22 cellular contexts compared by ENCODE assay signal in genomic region chr4:7924163-7924562, GRCh38. TPM values are rescaled to one million over a fixed set of nuclear protein-coding genes. Genes with fewer than 3 reads are reported as not detected.
DNase-seq lines count a peak whose midpoint lies in the region; ATAC-seq, FAIRE-seq and TF ChIP-seq lines count a peak whose summit lies in the region.
"Had no signal": no experiment of that assay in that cellular context is flagged by ENCODE, and none has a peak within 500 bp of the region (broad histone marks: within the 10 kb centered on the region; RNA-seq: fewer than 3 reads in every experiment).

No MANE protein-coding gene starts in this region.

- no peak overlapping the region for H3K27ac ChIP-seq in coronary artery
- H3K27ac ChIP-seq in brain microvascular endothelial cell: no peak overlapping the region
- H3K27ac ChIP-seq: foreskin keratinocyte, lower lobe of right lung, transverse colon had no signal

- H3K4me1 Mint-ChIP-seq in nephron progenitor cell: peaks cover 8% of the 10 kb centered on the region

- no peaks in the 10 kb centered on the region for H3K27me3 ChIP-seq in brain microvascular endothelial cell (replicated peaks)
- H3K27me3 ChIP-seq: foreskin keratinocyte, transverse colon had no signal

- no peak for ATAC-seq in GM19467 (IDR thresholded peaks at IDR 0.05; ENCODE audit: unreplicated experiment)
- ATAC-seq: activated CD4-positive, alpha-beta T cell treated with anti-CD3 and anti-CD28 coated beads for 36 hours; activated T-cell treated with anti-CD3 and anti-CD28 coated beads, Interleukin-2, amount 50 U/mL, for 4 hours; foreskin keratinocyte; GM12878; lower lobe of right lung; right cardiac atrium; Right ventricle myocardium inferior had no signal

- peaks cover 48% of the 10 kb centered on the region for H3K36me3 Mint-ChIP-seq in nephron progenitor cell (ENCODE audit: low read depth)

- DNase-seq in H4 (ENCODE audit: low spot score) (peak; percentile 58), coronary artery (ENCODE audit: low spot score) (peak; percentile 38), nephron progenitor cell (no peak), globus pallidus (ENCODE audit: low spot score) (no peak), frontal cortex (ENCODE audit: low spot score in 2 of 2) (no peak), brain microvascular endothelial cell (no peak)
- DNase-seq: activated CD4-positive, alpha-beta T cell treated with anti-CD3 and anti-CD28 coated beads for 36 hours; activated naive CD4-positive, alpha-beta T cell; activated T-cell treated with anti-CD3 and anti-CD28 coated beads, Interleukin-2, amount 50 U/mL, for 4 hours; amniotic stem cell; caudate nucleus; CD4-positive, alpha-beta T cell; foreskin keratinocyte; kidney; lower lobe of right lung; NCI-H524; right cardiac atrium; transverse colon had no signal

- peaks cover 23% of the 10 kb centered on the region for H3K9me3 Mint-ChIP-seq in nephron progenitor cell

- H3K27ac Mint-ChIP-seq in nephron progenitor cell: peak overlapping the region; percentile 5
- H3K27ac Mint-ChIP-seq: activated CD4-positive, alpha-beta T cell treated with anti-CD3 and anti-CD28 coated beads for 36 hours; CD4-positive, alpha-beta T cell had no signal

- in situ Hi-C loops in brain microvascular endothelial cell (cut with HindIII; ENCODE audit: low pct_ligation_motif_present, low sequenced_read_pairs): no loop called here

- no peaks in the 10 kb centered on the region for H3K27me3 Mint-ChIP-seq in nephron progenitor cell (ENCODE audit: low read depth, poor library complexity)
- H3K27me3 Mint-ChIP-seq: activated CD4-positive, alpha-beta T cell treated with anti-CD3 and anti-CD28 coated beads for 36 hours; CD4-positive, alpha-beta T cell had no signal

- TF ChIP-seq CTCF in coronary artery (IDR thresholded peaks at IDR 0.05): no peak
- TF ChIP-seq CTCF in nephron progenitor cell (IDR thresholded peaks at IDR 0.05): no peak
- TF ChIP-seq CTCF in brain microvascular endothelial cell (IDR thresholded peaks at IDR 0.05; ENCODE audit: low read depth, low read length, missing control alignments): no peak

- no peak for FAIRE-seq in frontal cortex (lab: Jason Lieb, UNC)
- FAIRE-seq: GM12878, kidney had no signal

- peaks cover 5% of the 10 kb centered on the region for H3K36me3 ChIP-seq in brain microvascular endothelial cell (replicated peaks)
- H3K36me3 ChIP-seq: lower lobe of right lung, transverse colon had no signal

- no peak overlapping the region for H3K4me3 Mint-ChIP-seq in nephron progenitor cell
- H3K4me3 Mint-ChIP-seq: activated CD4-positive, alpha-beta T cell treated with anti-CD3 and anti-CD28 coated beads for 36 hours; activated T-cell treated with anti-CD3 and anti-CD28 coated beads, Interleukin-2, amount 50 U/mL, for 4 hours; CD4-positive, alpha-beta T cell had no signal

- H3K4me3 ChIP-seq in coronary artery (no peak overlapping the region), brain microvascular endothelial cell (ENCODE audit: low read depth, low read length) (no peak overlapping the region)
- H3K4me3 ChIP-seq: GM12878, lower lobe of right lung, transverse colon had no signal

TF ChIP-seq in PFSK-1, 5 proteins besides CTCF, POLR2A, EP300 and RAD21:
- TF ChIP-seq TAF1 (IDR thresholded peaks at IDR 0.05; ENCODE audit: borderline replicate concordance, insufficient read depth, low read length) (no peak), POLR2AphosphoS5 (IDR thresholded peaks at IDR 0.05; ENCODE audit: low read depth, low read length) (no peak), SIN3A (IDR thresholded peaks at IDR 0.05; ENCODE audit: borderline replicate concordance, insufficient read depth, low read length) (peak; percentile 75; the same call in 1 of the 2 replicates), REST (IDR thresholded peaks at IDR 0.05; ENCODE audit: insufficient read depth in 1 of 2, low read depth in 2 of 2, low read length in 2 of 2) (no peak)

RNA-seq across cellular contexts. Expression of gene AFAP1, which starts 15.5 kb away (rescaled TPM):
- 43.2 and 45.6 TPM in 2 replicates for total RNA-seq in H4 (2014; rRNA removed; shearing (Covaris generic))
- 25.5 TPM for polyA plus RNA-seq in PFSK-1 (2012; ENCODE audit: insufficient read length, low read depth)
- 45.2 TPM for total RNA-seq in frontal cortex

Comparison
In these comparisons a context has a peak if more than half of its experiments do, and no peak if none do; other contexts are left out.
1. DNase-seq: peak in H4 (single experiment) and coronary artery (single experiment); none in nephron progenitor cell (single experiment), globus pallidus (single experiment), frontal cortex (0 of 2) and brain microvascular endothelial cell (single experiment).